2 cellular contexts compared by ENCODE assay signal in genomic region chr12:69028941-69029729, GRCh38.
TF ChIP-seq lines count a peak whose summit lies in the region.

No MANE protein-coding gene starts in this region.

TF ChIP-seq in GM23338, 12 proteins besides CTCF, POLR2A, EP300 and RAD21:
- TF ChIP-seq ZNF114 (CRISPR knock-in tag; IDR thresholded peaks at IDR 0.05), result no peak
- no peak for TF ChIP-seq JUNB (IDR thresholded peaks at IDR 0.05; ENCODE audit: unreplicated experiment)
- TF ChIP-seq, protein P1, sequence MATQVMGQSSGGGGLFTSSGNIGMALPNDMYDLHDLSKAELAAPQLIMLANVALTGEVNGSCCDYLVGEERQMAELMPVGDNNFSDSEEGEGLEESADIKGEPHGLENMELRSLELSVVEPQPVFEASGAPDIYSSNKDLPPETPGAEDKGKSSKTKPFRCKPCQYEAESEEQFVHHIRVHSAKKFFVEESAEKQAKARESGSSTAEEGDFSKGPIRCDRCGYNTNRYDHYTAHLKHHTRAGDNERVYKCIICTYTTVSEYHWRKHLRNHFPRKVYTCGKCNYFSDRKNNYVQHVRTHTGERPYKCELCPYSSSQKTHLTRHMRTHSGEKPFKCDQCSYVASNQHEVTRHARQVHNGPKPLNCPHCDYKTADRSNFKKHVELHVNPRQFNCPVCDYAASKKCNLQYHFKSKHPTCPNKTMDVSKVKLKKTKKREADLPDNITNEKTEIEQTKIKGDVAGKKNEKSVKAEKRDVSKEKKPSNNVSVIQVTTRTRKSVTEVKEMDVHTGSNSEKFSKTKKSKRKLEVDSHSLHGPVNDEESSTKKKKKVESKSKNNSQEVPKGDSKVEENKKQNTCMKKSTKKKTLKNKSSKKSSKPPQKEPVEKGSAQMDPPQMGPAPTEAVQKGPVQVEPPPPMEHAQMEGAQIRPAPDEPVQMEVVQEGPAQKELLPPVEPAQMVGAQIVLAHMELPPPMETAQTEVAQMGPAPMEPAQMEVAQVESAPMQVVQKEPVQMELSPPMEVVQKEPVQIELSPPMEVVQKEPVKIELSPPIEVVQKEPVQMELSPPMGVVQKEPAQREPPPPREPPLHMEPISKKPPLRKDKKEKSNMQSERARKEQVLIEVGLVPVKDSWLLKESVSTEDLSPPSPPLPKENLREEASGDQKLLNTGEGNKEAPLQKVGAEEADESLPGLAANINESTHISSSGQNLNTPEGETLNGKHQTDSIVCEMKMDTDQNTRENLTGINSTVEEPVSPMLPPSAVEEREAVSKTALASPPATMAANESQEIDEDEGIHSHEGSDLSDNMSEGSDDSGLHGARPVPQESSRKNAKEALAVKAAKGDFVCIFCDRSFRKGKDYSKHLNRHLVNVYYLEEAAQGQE (IDR thresholded peaks at IDR 0.05; ENCODE audit: unreplicated experiment), result no peak
- no peak for TF ChIP-seq ZNF331 (CRISPR knock-in tag; IDR thresholded peaks at IDR 0.05; ENCODE audit: low read depth)
- TF ChIP-seq STAT1 (IDR thresholded peaks at IDR 0.05; ENCODE audit: unreplicated experiment), result no peak
- no peak for TF ChIP-seq ETS1 (IDR thresholded peaks at IDR 0.05)
- no peak for TF ChIP-seq NANOG (IDR thresholded peaks at IDR 0.05; ENCODE audit: borderline replicate concordance)
- no peak for TF ChIP-seq POLR2AphosphoS5 (IDR thresholded peaks at IDR 0.05; ENCODE audit: low read depth)
- TF ChIP-seq EZH2 (IDR thresholded peaks at IDR 0.05; ENCODE audit: low read depth, unreplicated experiment), result no peak
- TF ChIP-seq, protein P2, sequence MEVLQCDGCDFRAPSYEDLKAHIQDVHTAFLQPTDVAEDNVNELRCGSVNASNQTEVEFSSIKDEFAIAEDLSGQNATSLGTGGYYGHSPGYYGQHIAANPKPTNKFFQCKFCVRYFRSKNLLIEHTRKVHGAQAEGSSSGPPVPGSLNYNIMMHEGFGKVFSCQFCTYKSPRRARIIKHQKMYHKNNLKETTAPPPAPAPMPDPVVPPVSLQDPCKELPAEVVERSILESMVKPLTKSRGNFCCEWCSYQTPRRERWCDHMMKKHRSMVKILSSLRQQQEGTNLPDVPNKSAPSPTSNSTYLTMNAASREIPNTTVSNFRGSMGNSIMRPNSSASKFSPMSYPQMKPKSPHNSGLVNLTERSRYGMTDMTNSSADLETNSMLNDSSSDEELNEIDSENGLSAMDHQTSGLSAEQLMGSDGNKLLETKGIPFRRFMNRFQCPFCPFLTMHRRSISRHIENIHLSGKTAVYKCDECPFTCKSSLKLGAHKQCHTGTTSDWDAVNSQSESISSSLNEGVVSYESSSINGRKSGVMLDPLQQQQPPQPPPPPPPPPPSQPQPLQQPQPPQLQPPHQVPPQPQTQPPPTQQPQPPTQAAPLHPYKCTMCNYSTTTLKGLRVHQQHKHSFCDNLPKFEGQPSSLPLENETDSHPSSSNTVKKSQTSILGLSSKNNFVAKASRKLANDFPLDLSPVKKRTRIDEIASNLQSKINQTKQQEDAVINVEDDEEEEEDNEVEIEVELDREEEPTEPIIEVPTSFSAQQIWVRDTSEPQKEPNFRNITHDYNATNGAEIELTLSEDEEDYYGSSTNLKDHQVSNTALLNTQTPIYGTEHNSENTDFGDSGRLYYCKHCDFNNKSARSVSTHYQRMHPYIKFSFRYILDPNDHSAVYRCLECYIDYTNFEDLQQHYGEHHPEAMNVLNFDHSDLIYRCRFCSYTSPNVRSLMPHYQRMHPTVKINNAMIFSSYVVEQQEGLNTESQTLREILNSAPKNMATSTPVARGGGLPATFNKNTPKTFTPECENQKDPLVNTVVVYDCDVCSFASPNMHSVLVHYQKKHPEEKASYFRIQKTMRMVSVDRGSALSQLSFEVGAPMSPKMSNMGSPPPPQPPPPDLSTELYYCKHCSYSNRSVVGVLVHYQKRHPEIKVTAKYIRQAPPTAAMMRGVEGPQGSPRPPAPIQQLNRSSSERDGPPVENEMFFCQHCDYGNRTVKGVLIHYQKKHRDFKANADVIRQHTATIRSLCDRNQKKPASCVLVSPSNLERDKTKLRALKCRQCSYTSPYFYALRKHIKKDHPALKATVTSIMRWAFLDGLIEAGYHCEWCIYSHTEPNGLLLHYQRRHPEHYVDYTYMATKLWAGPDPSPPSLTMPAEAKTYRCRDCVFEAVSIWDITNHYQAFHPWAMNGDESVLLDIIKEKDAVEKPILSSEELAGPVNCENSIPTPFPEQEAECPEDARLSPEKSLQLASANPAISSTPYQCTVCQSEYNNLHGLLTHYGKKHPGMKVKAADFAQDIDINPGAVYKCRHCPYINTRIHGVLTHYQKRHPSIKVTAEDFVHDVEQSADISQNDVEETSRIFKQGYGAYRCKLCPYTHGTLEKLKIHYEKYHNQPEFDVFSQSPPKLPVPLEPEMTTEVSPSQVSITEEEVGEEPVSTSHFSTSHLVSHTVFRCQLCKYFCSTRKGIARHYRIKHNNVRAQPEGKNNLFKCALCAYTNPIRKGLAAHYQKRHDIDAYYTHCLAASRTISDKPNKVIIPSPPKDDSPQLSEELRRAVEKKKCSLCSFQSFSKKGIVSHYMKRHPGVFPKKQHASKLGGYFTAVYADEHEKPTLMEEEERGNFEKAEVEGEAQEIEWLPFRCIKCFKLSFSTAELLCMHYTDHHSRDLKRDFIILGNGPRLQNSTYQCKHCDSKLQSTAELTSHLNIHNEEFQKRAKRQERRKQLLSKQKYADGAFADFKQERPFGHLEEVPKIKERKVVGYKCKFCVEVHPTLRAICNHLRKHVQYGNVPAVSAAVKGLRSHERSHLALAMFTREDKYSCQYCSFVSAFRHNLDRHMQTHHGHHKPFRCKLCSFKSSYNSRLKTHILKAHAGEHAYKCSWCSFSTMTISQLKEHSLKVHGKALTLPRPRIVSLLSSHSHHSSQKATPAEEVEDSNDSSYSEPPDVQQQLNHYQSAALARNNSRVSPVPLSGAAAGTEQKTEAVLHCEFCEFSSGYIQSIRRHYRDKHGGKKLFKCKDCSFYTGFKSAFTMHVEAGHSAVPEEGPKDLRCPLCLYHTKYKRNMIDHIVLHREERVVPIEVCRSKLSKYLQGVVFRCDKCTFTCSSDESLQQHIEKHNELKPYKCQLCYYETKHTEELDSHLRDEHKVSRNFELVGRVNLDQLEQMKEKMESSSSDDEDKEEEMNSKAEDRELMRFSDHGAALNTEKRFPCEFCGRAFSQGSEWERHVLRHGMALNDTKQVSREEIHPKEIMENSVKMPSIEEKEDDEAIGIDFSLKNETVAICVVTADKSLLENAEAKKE (CRISPR knock-in tag; IDR thresholded peaks at IDR 0.05), result no peak
- no peak for TF ChIP-seq CREB1 (CRISPR knock-in tag; IDR thresholded peaks at IDR 0.05; ENCODE audit: low read depth)
- no peak for TF ChIP-seq EZH2phosphoT487 (IDR thresholded peaks at IDR 0.05; ENCODE audit: unreplicated experiment)
TF ChIP-seq in GM23338: peak in this region for 0.

TF ChIP-seq in H1, 55 proteins besides CTCF, POLR2A, EP300 and RAD21:
- no peak for TF ChIP-seq PHF8 (conservative IDR thresholded peaks at IDR 0.05; ENCODE audit: low read depth, low read length)
- TF ChIP-seq SP2 (IDR thresholded peaks at IDR 0.05; ENCODE audit: low read length), result no peak
- no peak for TF ChIP-seq NRF1 (IDR thresholded peaks at IDR 0.05; ENCODE audit: low read depth, low read length)
- no peak for TF ChIP-seq ZNF274 (IDR thresholded peaks at IDR 0.05; ENCODE audit: borderline replicate concordance, extremely low read depth, low read length)
- no peak for TF ChIP-seq NANOG (IDR thresholded peaks at IDR 0.05; ENCODE audit: insufficient read depth, low read depth, low read length, poor library complexity, severe bottlenecking)
- TF ChIP-seq CHD2 (IDR thresholded peaks at IDR 0.05; ENCODE audit: low read length), result no peak
- TF ChIP-seq, protein P3, sequence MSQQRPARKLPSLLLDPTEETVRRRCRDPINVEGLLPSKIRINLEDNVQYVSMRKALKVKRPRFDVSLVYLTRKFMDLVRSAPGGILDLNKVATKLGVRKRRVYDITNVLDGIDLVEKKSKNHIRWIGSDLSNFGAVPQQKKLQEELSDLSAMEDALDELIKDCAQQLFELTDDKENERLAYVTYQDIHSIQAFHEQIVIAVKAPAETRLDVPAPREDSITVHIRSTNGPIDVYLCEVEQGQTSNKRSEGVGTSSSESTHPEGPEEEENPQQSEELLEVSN (IDR thresholded peaks at IDR 0.05), result no peak
- TF ChIP-seq YY1 (IDR thresholded peaks at IDR 0.05; ENCODE audit: low read depth, low read length), result no peak
- TF ChIP-seq EGR1 (IDR thresholded peaks at IDR 0.05; ENCODE audit: borderline replicate concordance, low read depth, low read length), result no peak
- no peak for TF ChIP-seq SIRT6 (IDR thresholded peaks at IDR 0.05; ENCODE audit: low read length)
- no peak for TF ChIP-seq SUZ12 (IDR thresholded peaks at IDR 0.05; ENCODE audit: low read length)
TF ChIP-seq in H1: peak in this region for 0.
